In the genomic region with DNA sequence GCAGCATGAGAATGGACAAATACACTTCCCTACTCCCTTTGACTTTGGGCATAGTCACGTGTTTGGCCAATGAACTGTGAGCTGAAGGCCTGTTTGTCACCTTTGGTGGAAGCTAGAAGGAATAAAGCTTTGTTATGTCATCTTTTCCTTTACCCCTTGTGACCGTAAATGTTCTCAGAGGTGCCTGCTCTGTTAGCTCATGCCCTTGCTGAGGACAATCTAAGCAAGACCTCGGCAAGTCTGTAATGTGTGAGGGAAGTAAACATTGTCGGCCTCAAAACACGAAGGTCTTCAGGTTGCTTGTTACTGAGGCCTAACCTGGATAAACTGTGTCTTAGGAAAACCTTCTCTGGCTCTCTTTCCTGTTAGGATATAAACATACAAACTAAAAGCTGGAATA, we compare ENCODE assay signal across 23 cellular contexts.
"Had no signal": no experiment of that assay in that cellular context is flagged by ENCODE, and none has a peak within 500 bp of the region (broad histone marks: within the 10 kb centered on the region; RNA-seq: fewer than 3 reads in every experiment).

No MANE protein-coding gene starts in this region.

- H3K27ac ChIP-seq: neural progenitor cell, spleen, thoracic aorta, uterus had no signal

- H3K9ac ChIP-seq: neural progenitor cell had no signal

- DNase-seq: activated CD4-positive, alpha-beta T cell treated with anti-CD3 and anti-CD28 coated beads for 4 hours; activated CD4-positive, alpha-beta T cell treated with anti-CD3 and anti-CD28 coated beads, Interleukin-2, amount 50 U/mL, for 4 hours; activated effector memory CD4-positive, alpha-beta T cell treated with Interleukin-2 at 50 U/mL for 16 hours; activated naive CD4-positive, alpha-beta T cell treated with Interleukin-2 at 50 U/mL for 16 hours; activated T-cell treated with anti-CD3 and anti-CD28 coated beads for 4 hours; anterior cingulate cortex; dermis blood vessel endothelial cell; effector CD4-positive, alpha-beta T cell; head of caudate nucleus; hypothalamus; immature natural killer cell; kidney; naive thymus-derived CD4-positive, alpha-beta T cell; occipital lobe; right cardiac atrium; spleen; stimulated activated naive CD4-positive, alpha-beta T cell treated with Interleukin-2 at 50 U/mL for 16 hours; trophoblast cell; uterus had no signal

- H2AFZ ChIP-seq: neural progenitor cell had no signal

- H3K27me3 Mint-ChIP-seq: activated naive CD8-positive, alpha-beta T cell had no signal

- H3K4me2 ChIP-seq: neural progenitor cell had no signal

- H3K36me3 Mint-ChIP-seq: activated naive CD8-positive, alpha-beta T cell; mesothelial cell of epicardium had no signal

- H3K27me3 ChIP-seq: neural progenitor cell, spleen, uterus had no signal

- H3K4me3 ChIP-seq: neural progenitor cell, spleen, thoracic aorta, uterus had no signal

- H3K36me3 ChIP-seq: neural progenitor cell, spleen, thoracic aorta, uterus had no signal

- H3K4me1 Mint-ChIP-seq: mesothelial cell of epicardium; naive thymus-derived CD4-positive, alpha-beta T cell had no signal

- H3K4me3 Mint-ChIP-seq: activated naive CD8-positive, alpha-beta T cell; immature natural killer cell; mesothelial cell of epicardium; naive thymus-derived CD4-positive, alpha-beta T cell; neural progenitor cell had no signal

- H3K9me3 ChIP-seq: thoracic aorta, uterus had no signal

- H3K4me1 ChIP-seq: neural progenitor cell, spleen, uterus had no signal

- H3K27ac Mint-ChIP-seq: activated naive CD8-positive, alpha-beta T cell; immature natural killer cell; mesothelial cell of epicardium; naive thymus-derived CD4-positive, alpha-beta T cell; neural progenitor cell had no signal
